1 cellular context compared by ENCODE assay signal in the genomic region with DNA sequence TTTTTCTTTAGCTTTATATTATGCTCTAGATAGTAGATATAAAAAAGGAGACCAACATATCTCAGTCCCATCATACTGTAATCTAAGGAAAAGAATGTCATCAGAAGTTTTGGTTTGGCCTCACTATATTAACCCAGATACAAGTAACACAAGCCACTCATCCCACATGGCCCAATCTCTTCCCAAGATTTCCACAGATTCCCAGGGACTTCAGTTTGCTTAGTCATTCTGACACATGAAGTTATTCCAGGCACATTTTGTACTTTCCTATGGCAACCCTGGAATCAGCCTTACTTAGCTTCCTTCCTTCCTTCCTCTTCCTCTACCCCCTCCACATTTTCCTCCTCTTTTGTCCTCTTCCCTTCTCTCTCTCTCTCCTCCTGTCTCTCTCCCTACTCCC.
TF ChIP-seq lines count a peak whose summit lies in the region.

No MANE protein-coding gene starts in this region.

TF ChIP-seq in IMR-90, 13 proteins besides CTCF, POLR2A, EP300 and RAD21:
- no peak for TF ChIP-seq BHLHE40 (IDR thresholded peaks at IDR 0.05; ENCODE audit: low read depth, low read length)
- TF ChIP-seq MAZ (IDR thresholded peaks at IDR 0.05; ENCODE audit: borderline replicate concordance, low read depth, low read length), result no peak
- TF ChIP-seq NFE2L2 (IDR thresholded peaks at IDR 0.05; ENCODE audit: low read depth, low read length), result peak; percentile 91
- no peak for TF ChIP-seq RFX5 (IDR thresholded peaks at IDR 0.05; ENCODE audit: low read depth, low read length)
- TF ChIP-seq CEBPB (IDR thresholded peaks at IDR 0.05; ENCODE audit: low read depth, low read length), result peak; percentile 54; the same call in 1 of the 2 replicates
TF ChIP-seq in IMR-90: peak in this region for 2.
